Comparison of ENCODE assay signal across 11 cellular contexts in the genomic region with DNA sequence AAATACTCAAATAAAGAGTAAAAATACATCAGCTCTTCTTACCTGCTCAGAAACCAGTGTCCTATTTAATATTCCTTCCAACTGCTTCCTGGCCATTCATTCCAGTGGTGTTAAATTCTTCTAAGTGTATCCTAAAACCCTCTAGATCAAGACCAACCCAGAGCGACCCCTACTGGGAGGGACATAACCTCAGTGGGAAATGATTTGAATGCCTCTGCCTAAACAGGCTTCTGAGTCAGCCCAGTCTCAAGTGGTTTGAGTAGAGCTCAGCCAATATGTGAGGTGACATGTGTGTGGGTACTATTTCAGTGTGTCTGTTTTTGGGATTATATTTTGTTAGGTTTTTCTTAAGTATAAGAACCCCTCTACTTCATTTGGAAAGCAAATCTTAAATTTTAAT.
DNase-seq lines count a peak whose midpoint lies in the region; TF ChIP-seq lines count a peak whose summit lies in the region.
"Had no signal": no experiment of that assay in that cellular context is flagged by ENCODE, and none has a peak within 500 bp of the region (broad histone marks: within the 10 kb centered on the region; RNA-seq: fewer than 3 reads in every experiment).

No MANE protein-coding gene starts in this region.

- intact Hi-C loops in OCI-LY7 (cut with micrococcal nuclease; ENCODE audit: unreplicated experiment), result no loop called here

- TF ChIP-seq CTCF in OCI-LY7 (conservative IDR thresholded peaks at IDR 0.05; ENCODE audit: low read length) (0 out of 2 replicates have a peak, but pooled peaks have one; percentile 20), epithelial cell of esophagus (IDR thresholded peaks at IDR 0.05; ENCODE audit: insufficient read depth, low read depth, low read length, missing control alignments) (no peak), GM13976 (IDR thresholded peaks at IDR 0.05; ENCODE audit: borderline replicate concordance, control extremely low read depth, extremely low read depth, insufficient read depth, missing control alignments) (no peak)

- H3K27me3 ChIP-seq in GM23248 (replicated peaks; ENCODE audit: insufficient read depth), result no peaks in the 10 kb centered on the region

- H2AFZ ChIP-seq in GM23248 (no peak overlapping the region), OCI-LY7 (ENCODE audit: low read length) (no peak overlapping the region)

- peaks cover 32% of the 10 kb centered on the region for H3K4me1 ChIP-seq in GM23248 (ENCODE audit: insufficient read depth)
- no peaks in the 10 kb centered on the region for H3K4me1 ChIP-seq in OCI-LY7 (ENCODE audit: insufficient read depth, low read length, poor library complexity, severe bottlenecking)

- H3K4me3 ChIP-seq in GM23248, result no peak overlapping the region
- H3K4me3 ChIP-seq in OCI-LY7 (ENCODE audit: low read depth, low read length, poor library complexity, severe bottlenecking), result no peak overlapping the region
- no peak overlapping the region for H3K4me3 ChIP-seq in epithelial cell of esophagus (ENCODE audit: low read length)

- 29 to 60% methylated on average over 1 of the region's 1 CpG for WGBS in GM23248 (ENCODE audit: low coverage in 1 of 2, low lambda C conversion rate in 2 of 2, missing lambda C conversion rate in 2 of 2), 2 experiments

- H3K9me2 ChIP-seq in GM23248 (ENCODE audit: insufficient read depth), result no peaks in the 10 kb centered on the region
- H3K9me2 ChIP-seq in OCI-LY7 (ENCODE audit: insufficient read depth, low read length), result no peaks in the 10 kb centered on the region

- in situ Hi-C loops in GM23248 (cut with MboI) (no loop called here), GM13976 (cut with MboI; ENCODE audit: low sequenced_read_pairs, unreplicated experiment) (no loop called here), G401 (cut with HindIII; ENCODE audit: low sequenced_read_pairs) (no loop called here)

- peaks cover 18% of the 10 kb centered on the region for H3F3A ChIP-seq in GM23248 (ENCODE audit: insufficient read depth)

- CTCF ChIA-PET in OCI-LY7 (lab: Charles Lee; ENCODE audit: unreplicated experiment), result interaction anchor here (1.0 kb wide), 1 partner anchor 9 kb away, joined by 3 read pairs; no protein-coding TSS in a partner anchor

- no peaks in the 10 kb centered on the region for H4K20me1 ChIP-seq in GM23248 (ENCODE audit: insufficient read depth)
- H4K20me1 ChIP-seq in OCI-LY7 (ENCODE audit: insufficient read depth, low read length), result no peaks in the 10 kb centered on the region

- H3K4me2 ChIP-seq in GM23248 (ENCODE audit: unreplicated experiment), result no peak overlapping the region
- H3K4me2 ChIP-seq in OCI-LY7 (ENCODE audit: low read length), result no peak overlapping the region

- BruUV-seq in OCI-LY7 (replicated peaks; lab: Mats Ljungman, UMichigan), result no TSS peak

- H3K79me2 ChIP-seq in GM23248 (ENCODE audit: insufficient read depth) (no peaks in the 10 kb centered on the region), OCI-LY7 (ENCODE audit: insufficient read depth, low read depth, low read length) (no peaks in the 10 kb centered on the region)

- peak; percentile 38 for DNase-seq in AG20443 (ENCODE audit: low spot score)
- peak; percentile 70 for DNase-seq in GM23248
- DNase-seq in OCI-LY7 (ENCODE audit: low spot score), result peak; percentile 0
- DNase-seq in epithelial cell of esophagus (ENCODE audit: low read depth), result peak; percentile 57
- no peak for DNase-seq in GM13976 (ENCODE audit: low spot score)
- DNase-seq in cerebellar nuclear complex (lab: John Stamatoyannopoulos, UW), result no peak
- DNase-seq in cortex of kidney (lab: John Stamatoyannopoulos, UW), result no peak
- no peak for DNase-seq in G401 (ENCODE audit: low spot score)
- DNase-seq: C1 segment of cervical spinal cord; NCI-H1694 treated with DMSO at 0.1 percent for 48 hours; stimulated activated CD4-positive, alpha-beta T cell treated with anti-CD3 and anti-CD28 coated beads, Interleukin-4, amount 100 ng/mL, for 4 hours had no signal

- no peak overlapping the region for H3K9ac ChIP-seq in GM23248

- H3K27ac ChIP-seq in GM23248 (no peak overlapping the region), OCI-LY7 (ENCODE audit: low read depth, low read length, poor library complexity, severe bottlenecking) (no peak overlapping the region)

- POLR2A ChIA-PET in OCI-LY7 (lab: Charles Lee), result no interaction called here

- H3K36me3 ChIP-seq in GM23248 (ENCODE audit: low read depth) (no peaks in the 10 kb centered on the region), OCI-LY7 (ENCODE audit: insufficient read depth, low read length) (no peaks in the 10 kb centered on the region)

- no peaks in the 10 kb centered on the region for H3K9me3 ChIP-seq in GM23248 (ENCODE audit: low read depth)
- H3K9me3 ChIP-seq in OCI-LY7 (ENCODE audit: low read length), result no peaks in the 10 kb centered on the region

Comparison
In these comparisons a context has a peak if more than half of its experiments do, and no peak if none do; other contexts are left out.
1. DNase-seq: peak in AG20443 (single experiment), GM23248 (single experiment), OCI-LY7 (single experiment) and epithelial cell of esophagus (single experiment); none in GM13976 (single experiment), cerebellar nuclear complex (0 of 2), cortex of kidney (single experiment) and G401 (single experiment).